1 cellular context compared by ENCODE assay signal in the genomic region with DNA sequence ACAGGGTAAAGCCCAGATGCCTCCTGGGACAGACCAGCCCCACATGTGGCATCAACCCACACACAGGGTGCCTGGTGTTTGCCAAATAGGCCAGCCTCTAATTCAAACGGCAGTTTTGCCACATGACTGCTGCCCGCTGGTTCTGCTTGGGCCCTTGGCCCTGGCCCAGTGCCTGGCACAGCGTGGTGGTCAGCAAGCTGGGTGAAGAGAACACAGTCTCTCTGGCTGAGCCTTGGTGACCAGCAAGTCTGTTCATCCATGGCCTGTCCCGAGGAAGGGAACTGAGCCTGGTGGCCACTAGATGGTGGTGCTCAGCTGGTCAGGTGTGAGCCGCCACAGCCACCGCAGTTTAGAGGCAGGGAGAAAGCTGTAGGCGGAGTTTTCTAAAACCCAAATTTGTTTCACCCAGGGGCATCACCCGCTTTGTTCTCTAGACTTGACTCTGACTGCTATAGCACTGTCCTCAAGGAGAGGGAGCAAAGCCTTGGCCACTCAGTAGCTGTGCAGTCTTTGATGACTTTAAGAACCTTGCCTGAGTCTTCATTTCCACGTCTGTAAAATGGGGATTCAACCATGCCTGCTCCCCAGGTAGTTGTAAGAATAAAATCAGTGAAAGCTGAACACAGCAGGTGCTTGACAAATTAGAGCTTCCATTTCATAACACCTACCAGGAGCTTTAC.
TF ChIP-seq lines count a peak whose summit lies in the region.

No MANE protein-coding gene starts in this region.

TF ChIP-seq in K562, 482 proteins besides CTCF, POLR2A, EP300 and RAD21 (continued from another document):
- TF ChIP-seq, protein P1, sequence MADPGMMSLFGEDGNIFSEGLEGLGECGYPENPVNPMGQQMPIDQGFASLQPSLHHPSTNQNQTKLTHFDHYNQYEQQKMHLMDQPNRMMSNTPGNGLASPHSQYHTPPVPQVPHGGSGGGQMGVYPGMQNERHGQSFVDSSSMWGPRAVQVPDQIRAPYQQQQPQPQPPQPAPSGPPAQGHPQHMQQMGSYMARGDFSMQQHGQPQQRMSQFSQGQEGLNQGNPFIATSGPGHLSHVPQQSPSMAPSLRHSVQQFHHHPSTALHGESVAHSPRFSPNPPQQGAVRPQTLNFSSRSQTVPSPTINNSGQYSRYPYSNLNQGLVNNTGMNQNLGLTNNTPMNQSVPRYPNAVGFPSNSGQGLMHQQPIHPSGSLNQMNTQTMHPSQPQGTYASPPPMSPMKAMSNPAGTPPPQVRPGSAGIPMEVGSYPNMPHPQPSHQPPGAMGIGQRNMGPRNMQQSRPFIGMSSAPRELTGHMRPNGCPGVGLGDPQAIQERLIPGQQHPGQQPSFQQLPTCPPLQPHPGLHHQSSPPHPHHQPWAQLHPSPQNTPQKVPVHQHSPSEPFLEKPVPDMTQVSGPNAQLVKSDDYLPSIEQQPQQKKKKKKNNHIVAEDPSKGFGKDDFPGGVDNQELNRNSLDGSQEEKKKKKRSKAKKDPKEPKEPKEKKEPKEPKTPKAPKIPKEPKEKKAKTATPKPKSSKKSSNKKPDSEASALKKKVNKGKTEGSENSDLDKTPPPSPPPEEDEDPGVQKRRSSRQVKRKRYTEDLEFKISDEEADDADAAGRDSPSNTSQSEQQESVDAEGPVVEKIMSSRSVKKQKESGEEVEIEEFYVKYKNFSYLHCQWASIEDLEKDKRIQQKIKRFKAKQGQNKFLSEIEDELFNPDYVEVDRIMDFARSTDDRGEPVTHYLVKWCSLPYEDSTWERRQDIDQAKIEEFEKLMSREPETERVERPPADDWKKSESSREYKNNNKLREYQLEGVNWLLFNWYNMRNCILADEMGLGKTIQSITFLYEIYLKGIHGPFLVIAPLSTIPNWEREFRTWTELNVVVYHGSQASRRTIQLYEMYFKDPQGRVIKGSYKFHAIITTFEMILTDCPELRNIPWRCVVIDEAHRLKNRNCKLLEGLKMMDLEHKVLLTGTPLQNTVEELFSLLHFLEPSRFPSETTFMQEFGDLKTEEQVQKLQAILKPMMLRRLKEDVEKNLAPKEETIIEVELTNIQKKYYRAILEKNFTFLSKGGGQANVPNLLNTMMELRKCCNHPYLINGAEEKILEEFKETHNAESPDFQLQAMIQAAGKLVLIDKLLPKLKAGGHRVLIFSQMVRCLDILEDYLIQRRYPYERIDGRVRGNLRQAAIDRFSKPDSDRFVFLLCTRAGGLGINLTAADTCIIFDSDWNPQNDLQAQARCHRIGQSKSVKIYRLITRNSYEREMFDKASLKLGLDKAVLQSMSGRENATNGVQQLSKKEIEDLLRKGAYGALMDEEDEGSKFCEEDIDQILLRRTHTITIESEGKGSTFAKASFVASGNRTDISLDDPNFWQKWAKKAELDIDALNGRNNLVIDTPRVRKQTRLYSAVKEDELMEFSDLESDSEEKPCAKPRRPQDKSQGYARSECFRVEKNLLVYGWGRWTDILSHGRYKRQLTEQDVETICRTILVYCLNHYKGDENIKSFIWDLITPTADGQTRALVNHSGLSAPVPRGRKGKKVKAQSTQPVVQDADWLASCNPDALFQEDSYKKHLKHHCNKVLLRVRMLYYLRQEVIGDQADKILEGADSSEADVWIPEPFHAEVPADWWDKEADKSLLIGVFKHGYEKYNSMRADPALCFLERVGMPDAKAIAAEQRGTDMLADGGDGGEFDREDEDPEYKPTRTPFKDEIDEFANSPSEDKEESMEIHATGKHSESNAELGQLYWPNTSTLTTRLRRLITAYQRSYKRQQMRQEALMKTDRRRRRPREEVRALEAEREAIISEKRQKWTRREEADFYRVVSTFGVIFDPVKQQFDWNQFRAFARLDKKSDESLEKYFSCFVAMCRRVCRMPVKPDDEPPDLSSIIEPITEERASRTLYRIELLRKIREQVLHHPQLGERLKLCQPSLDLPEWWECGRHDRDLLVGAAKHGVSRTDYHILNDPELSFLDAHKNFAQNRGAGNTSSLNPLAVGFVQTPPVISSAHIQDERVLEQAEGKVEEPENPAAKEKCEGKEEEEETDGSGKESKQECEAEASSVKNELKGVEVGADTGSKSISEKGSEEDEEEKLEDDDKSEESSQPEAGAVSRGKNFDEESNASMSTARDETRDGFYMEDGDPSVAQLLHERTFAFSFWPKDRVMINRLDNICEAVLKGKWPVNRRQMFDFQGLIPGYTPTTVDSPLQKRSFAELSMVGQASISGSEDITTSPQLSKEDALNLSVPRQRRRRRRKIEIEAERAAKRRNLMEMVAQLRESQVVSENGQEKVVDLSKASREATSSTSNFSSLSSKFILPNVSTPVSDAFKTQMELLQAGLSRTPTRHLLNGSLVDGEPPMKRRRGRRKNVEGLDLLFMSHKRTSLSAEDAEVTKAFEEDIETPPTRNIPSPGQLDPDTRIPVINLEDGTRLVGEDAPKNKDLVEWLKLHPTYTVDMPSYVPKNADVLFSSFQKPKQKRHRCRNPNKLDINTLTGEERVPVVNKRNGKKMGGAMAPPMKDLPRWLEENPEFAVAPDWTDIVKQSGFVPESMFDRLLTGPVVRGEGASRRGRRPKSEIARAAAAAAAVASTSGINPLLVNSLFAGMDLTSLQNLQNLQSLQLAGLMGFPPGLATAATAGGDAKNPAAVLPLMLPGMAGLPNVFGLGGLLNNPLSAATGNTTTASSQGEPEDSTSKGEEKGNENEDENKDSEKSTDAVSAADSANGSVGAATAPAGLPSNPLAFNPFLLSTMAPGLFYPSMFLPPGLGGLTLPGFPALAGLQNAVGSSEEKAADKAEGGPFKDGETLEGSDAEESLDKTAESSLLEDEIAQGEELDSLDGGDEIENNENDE (IDR thresholded peaks at IDR 0.05; ENCODE audit: low read depth, low read length), result no peak
- TF ChIP-seq MIER1 (IDR thresholded peaks at IDR 0.05; ENCODE audit: low read depth), result no peak
- TF ChIP-seq ZNF197 (CRISPR knock-in tag; IDR thresholded peaks at IDR 0.05; ENCODE audit: low read depth), result no peak
- TF ChIP-seq, protein P2, sequence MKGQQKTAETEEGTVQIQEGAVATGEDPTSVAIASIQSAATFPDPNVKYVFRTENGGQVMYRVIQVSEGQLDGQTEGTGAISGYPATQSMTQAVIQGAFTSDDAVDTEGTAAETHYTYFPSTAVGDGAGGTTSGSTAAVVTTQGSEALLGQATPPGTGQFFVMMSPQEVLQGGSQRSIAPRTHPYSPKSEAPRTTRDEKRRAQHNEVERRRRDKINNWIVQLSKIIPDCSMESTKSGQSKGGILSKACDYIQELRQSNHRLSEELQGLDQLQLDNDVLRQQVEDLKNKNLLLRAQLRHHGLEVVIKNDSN (CRISPR knock-in tag; IDR thresholded peaks at IDR 0.05), result peak; percentile 35
- TF ChIP-seq, protein P3, sequence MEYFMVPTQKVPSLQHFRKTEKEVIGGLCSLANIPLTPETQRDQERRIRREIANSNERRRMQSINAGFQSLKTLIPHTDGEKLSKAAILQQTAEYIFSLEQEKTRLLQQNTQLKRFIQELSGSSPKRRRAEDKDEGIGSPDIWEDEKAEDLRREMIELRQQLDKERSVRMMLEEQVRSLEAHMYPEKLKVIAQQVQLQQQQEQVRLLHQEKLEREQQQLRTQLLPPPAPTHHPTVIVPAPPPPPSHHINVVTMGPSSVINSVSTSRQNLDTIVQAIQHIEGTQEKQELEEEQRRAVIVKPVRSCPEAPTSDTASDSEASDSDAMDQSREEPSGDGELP (CRISPR knock-in tag; IDR thresholded peaks at IDR 0.05; ENCODE audit: borderline replicate concordance), result peak; percentile 92
- no peak for TF ChIP-seq HNRNPLL (IDR thresholded peaks at IDR 0.05; ENCODE audit: low read depth, low read length, poor library complexity, severe bottlenecking)
- no peak for TF ChIP-seq ELF1 (tag; IDR thresholded peaks at IDR 0.05)
- peak in 1 of 3 experiments; percentile 31 for TF ChIP-seq YY1 (IDR thresholded peaks at IDR 0.05; ENCODE audit: borderline replicate concordance in 1 of 3, control insufficient read depth in 1 of 3, extremely low read depth in 1 of 3, insufficient read depth in 3 of 3, insufficient read length in 1 of 3, insufficient replicate concordance in 2 of 3, low read depth in 1 of 3, low read length in 2 of 3)
- no peak for TF ChIP-seq ZNF23 (CRISPR knock-in tag; IDR thresholded peaks at IDR 0.05)
TF ChIP-seq in K562: peak in this region for 21.
